15 cellular contexts compared by ENCODE assay signal in the genomic region with DNA sequence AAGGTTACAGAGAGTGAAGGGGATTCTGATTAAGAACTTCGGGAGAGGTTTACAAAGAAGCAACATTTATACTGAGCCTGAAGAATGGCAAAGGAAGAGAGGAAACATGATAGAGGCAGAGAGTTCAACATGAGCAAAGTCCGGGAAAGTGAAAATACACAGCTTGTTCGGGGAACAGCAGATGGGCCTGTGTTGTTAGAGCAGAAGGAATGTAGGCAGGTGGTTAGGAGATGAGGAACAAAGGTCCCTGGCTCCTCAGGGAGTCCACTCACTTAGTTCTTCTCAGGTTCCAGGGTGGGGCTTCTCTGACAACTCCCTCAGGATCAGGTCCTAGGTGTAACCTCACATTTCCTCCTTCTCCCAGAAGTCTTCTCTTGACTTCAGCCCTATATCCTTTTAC. TPM values are rescaled to one million over a fixed set of nuclear protein-coding genes. Genes with fewer than 3 reads are reported as not detected.
DNase-seq lines count a peak whose midpoint lies in the region; ATAC-seq and TF ChIP-seq lines count a peak whose summit lies in the region.
"Had no signal": no experiment of that assay in that cellular context is flagged by ENCODE, and none has a peak within 500 bp of the region (broad histone marks: within the 10 kb centered on the region; RNA-seq: fewer than 3 reads in every experiment).

No MANE protein-coding gene starts in this region.

- DNase-seq in DMS53 (lab: John Stamatoyannopoulos, UW), result peak; percentile 69
- DNase-seq in NCI-H1694 treated with DMSO at 0.1 percent for 48 hours (lab: John Stamatoyannopoulos, UW), result peak; percentile 86
- DNase-seq in NCI-H82 treated with DMSO at 0.1 percent for 48 hours (lab: John Stamatoyannopoulos, UW; ENCODE audit: unreplicated experiment), result peak; percentile 55
- DNase-seq in left kidney (ENCODE audit: low read depth, low spot score), result peak; percentile 57
- DNase-seq in natural killer cell, result no peak
- no peak for DNase-seq in germinal center (ENCODE audit: low spot score)
- DNase-seq: activated CD4-positive, alpha-beta T cell treated with anti-CD3 and anti-CD28 coated beads, Interleukin-2, amount 10 ng/mL, durations not matched to agents 7 days and 5 days; activated naive CD4-positive, alpha-beta T cell treated with anti-CD3 and anti-CD28 coated beads, Interleukin-2, amount 10 ng/mL, durations not matched to agents 7 days and 5 days; HCEC 1CT; hippocampal formation; NCI-H2081 treated with DMSO at 0.1 percent for 48 hours; stimulated activated CD4-positive, alpha-beta T cell treated with anti-CD3 and anti-CD28 coated beads, Interleukin-2, amount 100 ng/mL, for 48 hours had no signal

- intact Hi-C loops in natural killer cell (cut with micrococcal nuclease), result loop anchor here (10.0 kb wide), 1 partner anchor 355 kb away; a partner anchor contains a TSS

- TF ChIP-seq CTCF in natural killer cell (IDR thresholded peaks at IDR 0.05), result no peak

- no peak overlapping the region for H3K4me3 Mint-ChIP-seq in natural killer cell
- H3K4me3 Mint-ChIP-seq: activated CD4-positive, alpha-beta T cell treated with anti-CD3 and anti-CD28 coated beads, Interleukin-2, amount 10 ng/mL, durations not matched to agents 7 days and 5 days; activated naive CD4-positive, alpha-beta T cell treated with anti-CD3 and anti-CD28 coated beads, Interleukin-2, amount 10 ng/mL, durations not matched to agents 7 days and 5 days had no signal

- H3K27me3 Mint-ChIP-seq in natural killer cell (ENCODE audit: low read depth in 2 of 2), result peaks cover 0 to 2% of the 10 kb centered on the region in 2 donors

- no peaks in the 10 kb centered on the region for H3K9me3 Mint-ChIP-seq in natural killer cell
- H3K9me3 Mint-ChIP-seq: activated CD4-positive, alpha-beta T cell treated with anti-CD3 and anti-CD28 coated beads, Interleukin-2, amount 10 ng/mL, durations not matched to agents 7 days and 5 days; activated naive CD4-positive, alpha-beta T cell treated with anti-CD3 and anti-CD28 coated beads, Interleukin-2, amount 10 ng/mL, durations not matched to agents 7 days and 5 days had no signal

- H3K27ac Mint-ChIP-seq in natural killer cell, result no peak overlapping the region
- H3K27ac Mint-ChIP-seq: activated CD4-positive, alpha-beta T cell treated with anti-CD3 and anti-CD28 coated beads, Interleukin-2, amount 10 ng/mL, durations not matched to agents 7 days and 5 days; activated naive CD4-positive, alpha-beta T cell treated with anti-CD3 and anti-CD28 coated beads, Interleukin-2, amount 10 ng/mL, durations not matched to agents 7 days and 5 days had no signal

- ATAC-seq in natural killer cell (no peak), HG03457 (IDR thresholded peaks at IDR 0.05; ENCODE audit: unreplicated experiment) (no peak), GM18511 (IDR thresholded peaks at IDR 0.05; ENCODE audit: unreplicated experiment) (no peak)
- ATAC-seq: esophagus mucosa had no signal

- no peaks in the 10 kb centered on the region for H3K36me3 Mint-ChIP-seq in natural killer cell
- H3K36me3 Mint-ChIP-seq: activated naive CD4-positive, alpha-beta T cell treated with anti-CD3 and anti-CD28 coated beads, Interleukin-2, amount 10 ng/mL, durations not matched to agents 7 days and 5 days had no signal

- H3K4me1 Mint-ChIP-seq in natural killer cell, result peaks cover 0 to 3% of the 10 kb centered on the region in 2 donors

RNA-seq across cellular contexts. Expression of a gene that starts 5.1 kb away (rescaled TPM):
- total RNA-seq in natural killer cell, result 10 to 100 TPM; 44.4 to 49.2 (median 45.7) TPM

Comparison
In these comparisons a context has a peak if more than half of its experiments do, and no peak if none do; other contexts are left out.
1. DNase-seq: peak in DMS53 (single experiment), NCI-H1694 treated with DMSO at 0.1 percent for 48 hours (single experiment), NCI-H82 treated with DMSO at 0.1 percent for 48 hours (single experiment) and left kidney (single experiment); none in natural killer cell (single experiment) and germinal center (single experiment).